ENCODE assay signal across 10 cellular contexts in genomic region chr16:85460252-85460982, GRCh38.
A peak's percentile ranks its signal among the peaks of the same experiment; 100 is the strongest.
DNase-seq lines count a peak whose midpoint lies in the region; ATAC-seq and TF ChIP-seq lines count a peak whose summit lies in the region.
"Had no signal": no experiment of that assay in that cellular context is flagged by ENCODE, and none has a peak within 500 bp of the region (broad histone marks: within the 10 kb centered on the region; RNA-seq: fewer than 3 reads in every experiment).

No MANE protein-coding gene starts in this region.

- H3K4me3 Mint-ChIP-seq in progenitor cell of endocrine pancreas (ENCODE audit: low read depth): peak overlapping the region; percentile 40
- H3K4me3 Mint-ChIP-seq in activated CD4-positive, alpha-beta memory T cell treated with anti-CD3 and anti-CD28 coated beads, Interleukin-2, amount 10 ng/mL, durations not matched to agents 7 days and 5 days: no peak overlapping the region
- H3K4me3 Mint-ChIP-seq in activated T-helper 1 cell treated with anti-CD3 and anti-CD28 coated beads, Interleukin-12 subunit alpha, Interleukin-12 subunit beta, Interleukin-2, Interleukin-4 antibody, amounts not matched to agents 30 ng/mL and 10 ng/mL and 1 ng/mL, durations not matched to agents 14 hours and 24 hours and 36 hours: no peak overlapping the region

- H3K27me3 ChIP-seq in gastroesophageal sphincter: peaks cover 5% of the 10 kb centered on the region

- TF ChIP-seq POLR2A in gastroesophageal sphincter (IDR thresholded peaks at IDR 0.05): no peak

- DNase-seq in D341Med (ENCODE audit: low spot score): peak; percentile 72
- peak; percentile 37 for DNase-seq in NCI-H446 treated with DMSO at 0.1 percent for 48 hours (lab: John Stamatoyannopoulos, UW)
- no peak for DNase-seq in progenitor cell of endocrine pancreas (ENCODE audit: low spot score, unreplicated experiment)
- DNase-seq in activated CD4-positive, alpha-beta memory T cell treated with anti-CD3 and anti-CD28 coated beads, Interleukin-2, amount 10 ng/mL, durations not matched to agents 7 days and 5 days: no peak
- no peak for DNase-seq in activated T-helper 1 cell treated with anti-CD3 and anti-CD28 coated beads, Interleukin-12 subunit alpha, Interleukin-12 subunit beta, Interleukin-2, Interleukin-4 antibody, amounts not matched to agents 30 ng/mL and 10 ng/mL and 1 ng/mL, durations not matched to agents 14 hours and 24 hours and 36 hours (ENCODE audit: low spot score)
- no peak for DNase-seq in NAMALWA (ENCODE audit: low spot score)
- no peak for DNase-seq in CD1c-positive myeloid dendritic cell (ENCODE audit: extremely low spot score)

- no peaks in the 10 kb centered on the region for H3K9me3 ChIP-seq in gastroesophageal sphincter

- TF ChIP-seq EP300 in gastroesophageal sphincter (IDR thresholded peaks at IDR 0.05): no peak

- peaks cover 0 to 60% (median 32%) of the 10 kb centered on the region in 3 donors for H3K4me1 ChIP-seq in gastroesophageal sphincter

- no peak overlapping the region for H3K4me3 ChIP-seq in gastroesophageal sphincter
- H3K4me3 ChIP-seq: lung had no signal

- H3K4me1 Mint-ChIP-seq in progenitor cell of endocrine pancreas (ENCODE audit: low read depth): peaks cover 31% of the 10 kb centered on the region
- peaks cover 1% of the 10 kb centered on the region for H3K4me1 Mint-ChIP-seq in activated CD4-positive, alpha-beta memory T cell treated with anti-CD3 and anti-CD28 coated beads, Interleukin-2, amount 10 ng/mL, durations not matched to agents 7 days and 5 days
- no peaks in the 10 kb centered on the region for H3K4me1 Mint-ChIP-seq in activated T-helper 1 cell treated with anti-CD3 and anti-CD28 coated beads, Interleukin-12 subunit alpha, Interleukin-12 subunit beta, Interleukin-2, Interleukin-4 antibody, amounts not matched to agents 30 ng/mL and 10 ng/mL and 1 ng/mL, durations not matched to agents 14 hours and 24 hours and 36 hours (ENCODE audit: low read depth)

- TF ChIP-seq CTCF in gastroesophageal sphincter (IDR thresholded peaks at IDR 0.05) (no peak), progenitor cell of endocrine pancreas (IDR thresholded peaks at IDR 0.05; ENCODE audit: unreplicated experiment) (no peak)

- 43 to 80% methylated on average over 4 to 14 of the region's 22 CpGs for WGBS in gastroesophageal sphincter (ENCODE audit: low coverage in 1 of 2), 2 donors

- peak; percentile 2 for ATAC-seq in gastroesophageal sphincter

- peak overlapping the region in 3 of 4 donors; percentile 70 to 75 (median 71) for H3K27ac ChIP-seq in gastroesophageal sphincter
- H3K27ac ChIP-seq: VCaP had no signal

- peak overlapping the region; percentile 1 for H3K27ac Mint-ChIP-seq in progenitor cell of endocrine pancreas
- H3K27ac Mint-ChIP-seq in activated CD4-positive, alpha-beta memory T cell treated with anti-CD3 and anti-CD28 coated beads, Interleukin-2, amount 10 ng/mL, durations not matched to agents 7 days and 5 days: no peak overlapping the region
- no peak overlapping the region for H3K27ac Mint-ChIP-seq in activated T-helper 1 cell treated with anti-CD3 and anti-CD28 coated beads, Interleukin-12 subunit alpha, Interleukin-12 subunit beta, Interleukin-2, Interleukin-4 antibody, amounts not matched to agents 30 ng/mL and 10 ng/mL and 1 ng/mL, durations not matched to agents 14 hours and 24 hours and 36 hours

- H3K36me3 ChIP-seq in gastroesophageal sphincter: no peaks in the 10 kb centered on the region

- POLR2A ChIA-PET in activated CD4-positive, alpha-beta memory T cell treated with anti-CD3 and anti-CD28 coated beads, Interleukin-2, amount 10 ng/mL, durations not matched to agents 7 days and 5 days (lab: Charles Lee): no interaction called here

- H3K27me3 Mint-ChIP-seq in progenitor cell of endocrine pancreas: peaks cover 27% of the 10 kb centered on the region
- H3K27me3 Mint-ChIP-seq in activated CD4-positive, alpha-beta memory T cell treated with anti-CD3 and anti-CD28 coated beads, Interleukin-2, amount 10 ng/mL, durations not matched to agents 7 days and 5 days: peaks cover 29% of the 10 kb centered on the region
- H3K27me3 Mint-ChIP-seq in activated T-helper 1 cell treated with anti-CD3 and anti-CD28 coated beads, Interleukin-12 subunit alpha, Interleukin-12 subunit beta, Interleukin-2, Interleukin-4 antibody, amounts not matched to agents 30 ng/mL and 10 ng/mL and 1 ng/mL, durations not matched to agents 14 hours and 24 hours and 36 hours (ENCODE audit: insufficient read depth): peaks cover 23% of the 10 kb centered on the region

- no peaks in the 10 kb centered on the region for H3K36me3 Mint-ChIP-seq in progenitor cell of endocrine pancreas (ENCODE audit: insufficient read depth)
- H3K36me3 Mint-ChIP-seq in activated CD4-positive, alpha-beta memory T cell treated with anti-CD3 and anti-CD28 coated beads, Interleukin-2, amount 10 ng/mL, durations not matched to agents 7 days and 5 days (ENCODE audit: low read depth): no peaks in the 10 kb centered on the region
- H3K36me3 Mint-ChIP-seq in activated T-helper 1 cell treated with anti-CD3 and anti-CD28 coated beads, Interleukin-12 subunit alpha, Interleukin-12 subunit beta, Interleukin-2, Interleukin-4 antibody, amounts not matched to agents 30 ng/mL and 10 ng/mL and 1 ng/mL, durations not matched to agents 14 hours and 24 hours and 36 hours (ENCODE audit: low read depth): no peaks in the 10 kb centered on the region

- intact Hi-C loops in activated T-helper 1 cell treated with anti-CD3 and anti-CD28 coated beads, Interleukin-12 subunit alpha, Interleukin-12 subunit beta, Interleukin-2, Interleukin-4 antibody, amounts not matched to agents 30 ng/mL and 10 ng/mL and 1 ng/mL, durations not matched to agents 14 hours and 24 hours and 36 hours (cut with micrococcal nuclease): no loop called here

- CTCF ChIA-PET in activated CD4-positive, alpha-beta memory T cell treated with anti-CD3 and anti-CD28 coated beads, Interleukin-2, amount 10 ng/mL, durations not matched to agents 7 days and 5 days (lab: Charles Lee): no interaction called here

- no peaks in the 10 kb centered on the region for H3K9me3 Mint-ChIP-seq in progenitor cell of endocrine pancreas (ENCODE audit: low read depth)
- no peaks in the 10 kb centered on the region for H3K9me3 Mint-ChIP-seq in activated CD4-positive, alpha-beta memory T cell treated with anti-CD3 and anti-CD28 coated beads, Interleukin-2, amount 10 ng/mL, durations not matched to agents 7 days and 5 days
- no peaks in the 10 kb centered on the region for H3K9me3 Mint-ChIP-seq in activated T-helper 1 cell treated with anti-CD3 and anti-CD28 coated beads, Interleukin-12 subunit alpha, Interleukin-12 subunit beta, Interleukin-2, Interleukin-4 antibody, amounts not matched to agents 30 ng/mL and 10 ng/mL and 1 ng/mL, durations not matched to agents 14 hours and 24 hours and 36 hours

Comparison
In these comparisons a context has a peak if more than half of its experiments do, and no peak if none do; other contexts are left out.
1. DNase-seq: peak in D341Med (single experiment) and NCI-H446 treated with DMSO at 0.1 percent for 48 hours (single experiment); none in progenitor cell of endocrine pancreas (single experiment), activated CD4-positive, alpha-beta memory T cell treated with anti-CD3 and anti-CD28 coated beads, Interleukin-2, amount 10 ng/mL, durations not matched to agents 7 days and 5 days (single experiment), activated T-helper 1 cell treated with anti-CD3 and anti-CD28 coated beads, Interleukin-12 subunit alpha, Interleukin-12 subunit beta, Interleukin-2, Interleukin-4 antibody, amounts not matched to agents 30 ng/mL and 10 ng/mL and 1 ng/mL, durations not matched to agents 14 hours and 24 hours and 36 hours (single experiment), NAMALWA (single experiment) and CD1c-positive myeloid dendritic cell (single experiment).